In genomic region chr4:159428975-159429692, GRCh38 we compare ENCODE assay signal across 19 cellular contexts.
A peak's percentile ranks its signal among the peaks of the same experiment; 100 is the strongest.
DNase-seq lines count a peak whose midpoint lies in the region; ATAC-seq, FAIRE-seq and TF ChIP-seq lines count a peak whose summit lies in the region.
"Had no signal": no experiment of that assay in that cellular context is flagged by ENCODE, and none has a peak within 500 bp of the region (broad histone marks: within the 10 kb centered on the region; RNA-seq: fewer than 3 reads in every experiment).

No MANE protein-coding gene starts in this region.

- no peak overlapping the region for H2AFZ ChIP-seq in HepG2 (ENCODE audit: low read length)

- TF ChIP-seq CTCF in HepG2 (CRISPR knock-in tag; IDR thresholded peaks at IDR 0.05) (no peak), right lobe of liver (IDR thresholded peaks at IDR 0.05) (no peak), gastroesophageal sphincter (IDR thresholded peaks at IDR 0.05) (no peak)

- H3K27me3 ChIP-seq in HepG2 (ENCODE audit: control insufficient read depth in 1 of 2, insufficient read depth in 2 of 2, low read length in 2 of 2) = no peaks in the 10 kb centered on the region
- no peaks in the 10 kb centered on the region for H3K27me3 ChIP-seq in right lobe of liver
- no peaks in the 10 kb centered on the region for H3K27me3 ChIP-seq in gastroesophageal sphincter
- H3K27me3 ChIP-seq: adrenal gland, Peyer's patch had no signal

- no peak for TF ChIP-seq POLR2A in HepG2 (IDR thresholded peaks at IDR 0.05; ENCODE audit: insufficient read depth in 1 of 2, low read depth in 2 of 2, low read length in 2 of 2)
- no peak for TF ChIP-seq POLR2A in right lobe of liver (IDR thresholded peaks at IDR 0.05)
- TF ChIP-seq POLR2A in gastroesophageal sphincter (IDR thresholded peaks at IDR 0.05) = no peak

- in situ Hi-C loops in HepG2 (cut with HindIII; ENCODE audit: extremely low pct_ligation_motif_present, low pct_unique_long_range_greater_than_20kb) = loop anchor here (25.0 kb wide), 1 partner anchor 567 kb away; no protein-coding TSS in a partner anchor
- in situ Hi-C loops in ACHN (cut with HindIII; ENCODE audit: low pct_ligation_motif_present, low pct_unique_long_range_greater_than_20kb, low sequenced_read_pairs) = no loop called here

- CTCF ChIA-PET in HepG2 (lab: Yijun Ruan, JAX; ENCODE audit: low intra/inter-chr PET ratio, low total read pairs) = no interaction called here

- POLR2A ChIA-PET in HepG2 (lab: Yijun Ruan, JAX) = no interaction called here

- intact Hi-C loops in HepG2 (cut with micrococcal nuclease; ENCODE audit: unreplicated experiment) = no loop called here
- intact Hi-C loops in right lobe of liver (cut with DNase I) = no loop called here

- H3K4me2 ChIP-seq in HepG2 (ENCODE audit: low read depth, low read length) = peak overlapping the region; percentile 24; the same call in 1 of the 2 replicates

- DNase-seq in HepG2 (ENCODE audit: low spot score) (no peak), right lobe of liver (no peak), T-helper 17 cell (no peak), myocyte (ENCODE audit: low read depth) (peak; percentile 19), UCSD-AML1 (lab: John Stamatoyannopoulos, UW; ENCODE audit: unreplicated experiment) (no peak), anterior cingulate cortex (lab: John Stamatoyannopoulos, UW) (no peak), ACHN (no peak)
- DNase-seq: adrenal gland, EL, foreskin fibroblast, lower lobe of right lung, MM.1S, NCI-H187, NCI-H510A treated with DMSO at 0.1 percent for 48 hours, Peyer's patch had no signal

- no peak overlapping the region for H3K27ac ChIP-seq in HepG2 (ENCODE audit: extremely low read length, insufficient read depth, low read length)
- no peak overlapping the region for H3K27ac ChIP-seq in right lobe of liver
- no peak overlapping the region for H3K27ac ChIP-seq in gastroesophageal sphincter
- H3K27ac ChIP-seq: adrenal gland, lower lobe of right lung, Peyer's patch, VCaP had no signal

- H3K9me3 ChIP-seq in HepG2 (ENCODE audit: low read length) (no peaks in the 10 kb centered on the region), right lobe of liver (no peaks in the 10 kb centered on the region), T-helper 17 cell (ENCODE audit: control insufficient read depth, low read length, poor library complexity, severe bottlenecking) (no peaks in the 10 kb centered on the region), gastroesophageal sphincter (no peaks in the 10 kb centered on the region)
- H3K9me3 ChIP-seq: adrenal gland, lower lobe of right lung, Peyer's patch had no signal

- H3K4me3 ChIP-seq in HepG2 (replicated peaks in 1 of 3; ENCODE audit: insufficient read depth in 1 of 3, low read depth in 2 of 3, low read length in 3 of 3) (no peak overlapping the region), right lobe of liver (no peak overlapping the region), gastroesophageal sphincter (no peak overlapping the region)
- H3K4me3 ChIP-seq: adrenal gland, lower lobe of right lung, Peyer's patch had no signal

- ATAC-seq in HepG2 = no peak
- ATAC-seq in right lobe of liver = no peak
- no peak for ATAC-seq in T-helper 17 cell
- ATAC-seq in gastroesophageal sphincter = no peak
- ATAC-seq: lower lobe of right lung had no signal

- peaks cover 12% of the 10 kb centered on the region for H3K27me3 Mint-ChIP-seq in T-helper 17 cell

- no peaks in the 10 kb centered on the region for H3K79me2 ChIP-seq in HepG2 (ENCODE audit: insufficient read depth, low read length)

- TF ChIP-seq EP300 in HepG2 (IDR thresholded peaks at IDR 0.05; ENCODE audit: low read depth in 2 of 2, low read length in 2 of 2) (no peak), HepG2 (CRISPR knock-in tag; IDR thresholded peaks at IDR 0.05; ENCODE audit: borderline replicate concordance) (no peak), gastroesophageal sphincter (IDR thresholded peaks at IDR 0.05) (no peak)

- H3K4me1 ChIP-seq in HepG2 (ENCODE audit: insufficient read depth, low read length) (peaks cover 9% of the 10 kb centered on the region), right lobe of liver (no peaks in the 10 kb centered on the region), gastroesophageal sphincter (peaks cover 0 to 11% (median 0%) of the 10 kb centered on the region in 3 donors)
- H3K4me1 ChIP-seq: Peyer's patch had no signal

- H3K36me3 ChIP-seq in HepG2 (replicated peaks in 1 of 2; ENCODE audit: control insufficient read depth in 1 of 2, insufficient read depth in 2 of 2, low read length in 2 of 2) (no peaks in the 10 kb centered on the region), right lobe of liver (no peaks in the 10 kb centered on the region), gastroesophageal sphincter (no peaks in the 10 kb centered on the region)
- H3K36me3 ChIP-seq: adrenal gland, lower lobe of right lung, Peyer's patch had no signal

- no peak overlapping the region for H3K27ac Mint-ChIP-seq in T-helper 17 cell
- H3K27ac Mint-ChIP-seq: activated T-helper 2 cell treated with anti-CD3 and anti-CD28 coated beads, Interferon-gamma antibody, Interleukin-2, Interleukin-4, amounts not matched to agents 10 μg/mL and 5 μg/mL and 100 μg/mL, durations not matched to agents 14 hours and 24 hours and 36 hours had no signal

- H3K4me1 Mint-ChIP-seq in T-helper 17 cell = peaks cover 4% of the 10 kb centered on the region

- H3K9ac ChIP-seq in HepG2 (ENCODE audit: insufficient read depth, low read depth, low read length) = no peak overlapping the region

- FAIRE-seq in HepG2 (lab: Jason Lieb, UNC) = no peak
- FAIRE-seq: H54 had no signal

- BruUV-seq in HepG2 (replicated peaks; lab: Mats Ljungman, UMichigan) = no TSS peak

- no peaks in the 10 kb centered on the region for H4K20me1 ChIP-seq in HepG2 (ENCODE audit: insufficient read depth, low read length)

- no peak for TF ChIP-seq RAD21 in HepG2 (CRISPR knock-in tag; IDR thresholded peaks at IDR 0.05)

- peak overlapping the region; percentile 19 for H3K4me3 Mint-ChIP-seq in T-helper 17 cell

- WGBS in HepG2 (ENCODE audit: low lambda C conversion rate) = 35% methylated on average over 6 of the region's 6 CpGs
- WGBS in right lobe of liver (ENCODE audit: insufficient coverage, low coverage, low lambda C conversion rate, missing lambda C conversion rate) = 52% methylated on average over 6 of the region's 6 CpGs
- WGBS in gastroesophageal sphincter (ENCODE audit: low coverage in 1 of 2), 2 donors = 14 to 17% methylated on average over 2 to 6 of the region's 6 CpGs

- no peaks in the 10 kb centered on the region for H3K36me3 Mint-ChIP-seq in T-helper 17 cell (ENCODE audit: low read depth)

TF ChIP-seq in HepG2, 621 proteins besides CTCF, POLR2A, EP300 and RAD21:
- TF ChIP-seq ZNF354B (CRISPR knock-in tag; IDR thresholded peaks at IDR 0.05) = no peak
- TF ChIP-seq CREB1 (IDR thresholded peaks at IDR 0.05) = no peak
- TF ChIP-seq CREB1 (CRISPR knock-in tag; IDR thresholded peaks at IDR 0.05) = no peak
- TF ChIP-seq ZNF768 (CRISPR knock-in tag; IDR thresholded peaks at IDR 0.05) = no peak
- TF ChIP-seq NR0B2 (CRISPR knock-in tag; IDR thresholded peaks at IDR 0.05) = no peak
- TF ChIP-seq ZNF879 (CRISPR knock-in tag; IDR thresholded peaks at IDR 0.05) = no peak
- no peak for TF ChIP-seq ZFP90 (CRISPR knock-in tag; IDR thresholded peaks at IDR 0.05; ENCODE audit: borderline replicate concordance)
- TF ChIP-seq MAX (IDR thresholded peaks at IDR 0.05) = no peak
- no peak for TF ChIP-seq HOXA9 (CRISPR knock-in tag; IDR thresholded peaks at IDR 0.05; ENCODE audit: borderline replicate concordance)
- no peak for TF ChIP-seq ZNF446 (CRISPR knock-in tag; IDR thresholded peaks at IDR 0.05)
- TF ChIP-seq MXI1 (IDR thresholded peaks at IDR 0.05; ENCODE audit: borderline replicate concordance, low read depth, low read length) = no peak
- no peak for TF ChIP-seq GTF3A (CRISPR knock-in tag; conservative IDR thresholded peaks at IDR 0.05)
- TF ChIP-seq ATF7-NPFF (CRISPR knock-in tag; IDR thresholded peaks at IDR 0.05; ENCODE audit: low read depth) = no peak
